7 cellular contexts compared by ENCODE assay signal in the genomic region with DNA sequence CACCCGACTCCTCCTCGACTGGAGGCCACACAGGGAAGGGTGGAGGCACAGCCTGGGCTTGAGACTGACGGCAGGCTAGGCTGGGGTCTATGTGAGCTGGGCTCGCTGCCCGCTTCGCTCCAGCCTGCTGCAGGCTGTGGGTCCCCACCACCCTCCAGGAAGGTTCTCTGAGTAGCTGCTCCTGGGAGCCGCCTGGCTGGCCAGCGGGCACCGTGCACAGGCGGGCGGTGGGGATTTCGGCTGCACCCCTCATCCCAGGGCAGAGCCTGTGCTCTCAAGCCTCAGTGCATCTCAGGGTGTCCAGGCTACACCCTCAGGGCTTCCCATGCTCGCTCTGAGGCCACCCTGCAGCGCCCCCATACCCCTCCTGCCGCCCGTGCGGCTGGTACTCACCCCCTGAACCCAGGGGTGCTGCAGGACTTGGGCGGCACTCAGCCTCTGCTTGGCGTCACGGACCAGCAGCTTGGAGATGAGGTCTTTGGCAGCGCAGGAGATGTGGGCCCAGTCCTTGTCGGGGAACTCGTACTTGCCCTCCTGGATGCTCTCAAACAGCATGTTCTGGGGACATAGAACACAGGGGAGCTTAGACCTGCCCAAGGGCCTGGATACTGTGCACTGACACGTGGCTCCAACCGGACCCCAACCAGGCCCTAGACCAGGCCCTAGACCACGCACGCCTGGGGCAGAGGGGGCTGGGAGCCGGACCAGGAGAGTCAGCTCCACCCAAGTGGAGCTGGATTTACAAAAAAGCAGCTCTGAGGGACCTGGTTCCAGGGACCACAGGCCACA. TPM values are rescaled to one million over a fixed set of nuclear protein-coding genes. Genes with fewer than 3 reads are reported as not detected.
DNase-seq lines count a peak whose midpoint lies in the region; ATAC-seq lines count a peak whose summit lies in the region.

No MANE protein-coding gene starts in this region.

- peaks cover 2% of the 10 kb centered on the region for H3K4me1 Mint-ChIP-seq in activated T-helper 2 cell treated with anti-CD3 and anti-CD28 coated beads, Interferon-gamma antibody, Interleukin-2, Interleukin-4, amounts not matched to agents 10 μg/mL and 5 μg/mL and 100 μg/mL, durations not matched to agents 14 hours and 24 hours and 36 hours (ENCODE audit: low read depth)
- H3K4me1 Mint-ChIP-seq in immature natural killer cell, result peaks cover 5 to 16% of the 10 kb centered on the region in 2 donors

- no peaks in the 10 kb centered on the region for H3K9me3 Mint-ChIP-seq in activated T-helper 2 cell treated with anti-CD3 and anti-CD28 coated beads, Interferon-gamma antibody, Interleukin-2, Interleukin-4, amounts not matched to agents 10 μg/mL and 5 μg/mL and 100 μg/mL, durations not matched to agents 14 hours and 24 hours and 36 hours
- H3K9me3 Mint-ChIP-seq in immature natural killer cell, result no peaks in the 10 kb centered on the region

- no peak overlapping the region for H3K4me3 ChIP-seq in HUES64 (ENCODE audit: low read length)
- peak overlapping the region; percentile 27 to 70 for H3K4me3 ChIP-seq in stomach smooth muscle (ENCODE audit: low read length in 2 of 2)

- WGBS in HUES64, result 97% methylated on average over 28 of the region's 28 CpGs

- peak overlapping the region; percentile 75 for H3K4me3 Mint-ChIP-seq in activated T-helper 2 cell treated with anti-CD3 and anti-CD28 coated beads, Interferon-gamma antibody, Interleukin-2, Interleukin-4, amounts not matched to agents 10 μg/mL and 5 μg/mL and 100 μg/mL, durations not matched to agents 14 hours and 24 hours and 36 hours (ENCODE audit: low read depth)
- peak overlapping the region in 2 of 5 donors; percentile 38 to 48 for H3K4me3 Mint-ChIP-seq in immature natural killer cell

- H3K27ac Mint-ChIP-seq in activated T-helper 2 cell treated with anti-CD3 and anti-CD28 coated beads, Interferon-gamma antibody, Interleukin-2, Interleukin-4, amounts not matched to agents 10 μg/mL and 5 μg/mL and 100 μg/mL, durations not matched to agents 14 hours and 24 hours and 36 hours, result peak overlapping the region; percentile 90
- H3K27ac Mint-ChIP-seq in immature natural killer cell, result peak overlapping the region; percentile 82 to 94 (median 86)

- ATAC-seq in left lobe of liver (no peak), HG02759 (IDR thresholded peaks at IDR 0.05; ENCODE audit: unreplicated experiment) (no peak)

- no peaks in the 10 kb centered on the region for H3K27me3 Mint-ChIP-seq in activated T-helper 2 cell treated with anti-CD3 and anti-CD28 coated beads, Interferon-gamma antibody, Interleukin-2, Interleukin-4, amounts not matched to agents 10 μg/mL and 5 μg/mL and 100 μg/mL, durations not matched to agents 14 hours and 24 hours and 36 hours (ENCODE audit: low read depth)
- H3K27me3 Mint-ChIP-seq in immature natural killer cell (ENCODE audit: low read depth in 3 of 3), result peaks cover 0 to 26% (median 25%) of the 10 kb centered on the region in 3 donors

- H3K27ac ChIP-seq in HUES64 (ENCODE audit: low read depth, low read length) (no peak overlapping the region), stomach smooth muscle (ENCODE audit: low read length) (peak overlapping the region; percentile 89)

- H3K9ac ChIP-seq in HUES64 (ENCODE audit: low read depth, low read length), result peak overlapping the region; percentile 62; the same call in 1 of the 2 replicates
- H3K9ac ChIP-seq in stomach smooth muscle (ENCODE audit: low read length in 2 of 2), result peak overlapping the region; percentile 69

- peaks cover 34% of the 10 kb centered on the region for H3K36me3 Mint-ChIP-seq in activated T-helper 2 cell treated with anti-CD3 and anti-CD28 coated beads, Interferon-gamma antibody, Interleukin-2, Interleukin-4, amounts not matched to agents 10 μg/mL and 5 μg/mL and 100 μg/mL, durations not matched to agents 14 hours and 24 hours and 36 hours (ENCODE audit: low read depth)
- H3K36me3 Mint-ChIP-seq in immature natural killer cell, result no peaks in the 10 kb centered on the region

- H3K9me3 ChIP-seq in HUES64 (ENCODE audit: insufficient read depth, low read depth, low read length), result no peaks in the 10 kb centered on the region
- H3K9me3 ChIP-seq in stomach smooth muscle (ENCODE audit: control insufficient read depth in 2 of 2, low read length in 2 of 2), result no peaks in the 10 kb centered on the region

- intact Hi-C loops in activated T-helper 2 cell treated with anti-CD3 and anti-CD28 coated beads, Interferon-gamma antibody, Interleukin-2, Interleukin-4, amounts not matched to agents 10 μg/mL and 5 μg/mL and 100 μg/mL, durations not matched to agents 14 hours and 24 hours and 36 hours (cut with micrococcal nuclease), result no loop called here

- DNase-seq in activated T-helper 2 cell treated with anti-CD3 and anti-CD28 coated beads, Interferon-gamma antibody, Interleukin-2, Interleukin-4, amounts not matched to agents 10 μg/mL and 5 μg/mL and 100 μg/mL, durations not matched to agents 14 hours and 24 hours and 36 hours (ENCODE audit: low spot score), result no peak
- DNase-seq in immature natural killer cell, result no peak
- no peak for DNase-seq in left lobe of liver (ENCODE audit: low spot score)
- no peak for DNase-seq in RKO (ENCODE audit: low spot score)

- no peaks in the 10 kb centered on the region for H3K27me3 ChIP-seq in HUES64 (ENCODE audit: insufficient read depth, low read length)
- H3K27me3 ChIP-seq in stomach smooth muscle (ENCODE audit: control insufficient read depth in 1 of 2, insufficient read depth in 2 of 2, low read length in 2 of 2), result no peaks in the 10 kb centered on the region

- peaks cover 13% of the 10 kb centered on the region for H3K4me1 ChIP-seq in HUES64 (ENCODE audit: insufficient read depth, low read length)
- H3K4me1 ChIP-seq in stomach smooth muscle (ENCODE audit: control insufficient read depth, insufficient read depth, low read length), result peaks cover 48% of the 10 kb centered on the region

- peaks cover 48% of the 10 kb centered on the region for H3K36me3 ChIP-seq in HUES64 (ENCODE audit: insufficient read depth, low read length)
- H3K36me3 ChIP-seq in stomach smooth muscle (ENCODE audit: control insufficient read depth in 2 of 2, insufficient read depth in 2 of 2, low read length in 2 of 2), result peaks cover 14 to 24% of the 10 kb centered on the region in 2 donors

RNA-seq across cellular contexts. Expression of a gene that starts 10.2 kb away (rescaled TPM):
- polyA plus RNA-seq in HUES64 (2013, experiment 1 of 2), result 70.9 TPM
- polyA plus RNA-seq in HUES64 (2013, experiment 2 of 2), result 75.5 TPM
- total RNA-seq in activated T-helper 2 cell treated with anti-CD3 and anti-CD28 coated beads, Interferon-gamma antibody, Interleukin-2, Interleukin-4, amounts not matched to agents 10 μg/mL and 5 μg/mL and 100 μg/mL, durations not matched to agents 14 hours and 24 hours and 36 hours, result 161 and 176 TPM in 2 replicates
- polyA plus RNA-seq in immature natural killer cell, result 10 to 100 TPM; 22.7 to 39.2 (median 23.9) TPM
- total RNA-seq in left lobe of liver, result 149 TPM

RNA-seq across cellular contexts. Expression of a gene that starts 25.3 kb away (rescaled TPM):
- 70.5 TPM for polyA plus RNA-seq in HUES64 (2013, experiment 1 of 2)
- 86.5 TPM for polyA plus RNA-seq in HUES64 (2013, experiment 2 of 2)
- total RNA-seq in activated T-helper 2 cell treated with anti-CD3 and anti-CD28 coated beads, Interferon-gamma antibody, Interleukin-2, Interleukin-4, amounts not matched to agents 10 μg/mL and 5 μg/mL and 100 μg/mL, durations not matched to agents 14 hours and 24 hours and 36 hours, result 41.3 and 47.0 TPM in 2 replicates
- polyA plus RNA-seq in immature natural killer cell, result 1 to 10 TPM; 2.6 to 4.4 (median 3.6) TPM
- 25.9 TPM for total RNA-seq in left lobe of liver

RNA-seq across cellular contexts. Expression of a gene that starts 55.3 kb away (rescaled TPM):
- polyA plus RNA-seq in HUES64 (2013, experiment 1 of 2), result 6.1 TPM
- 7.9 TPM for polyA plus RNA-seq in HUES64 (2013, experiment 2 of 2)
- 175 and 181 TPM in 2 replicates for total RNA-seq in activated T-helper 2 cell treated with anti-CD3 and anti-CD28 coated beads, Interferon-gamma antibody, Interleukin-2, Interleukin-4, amounts not matched to agents 10 μg/mL and 5 μg/mL and 100 μg/mL, durations not matched to agents 14 hours and 24 hours and 36 hours
- polyA plus RNA-seq in immature natural killer cell, result 100 to 1,000 TPM in 1 of 3 donors, 10 to 100 TPM in 2; 39.4 to 160 (median 42.2) TPM
- total RNA-seq in left lobe of liver, result 11.2 TPM

RNA-seq across cellular contexts. Expression of a gene that starts 55.9 kb away (rescaled TPM):
- 1.1 TPM for polyA plus RNA-seq in HUES64 (2013, experiment 1 of 2)
- polyA plus RNA-seq in HUES64 (2013, experiment 2 of 2), result 1.1 TPM
- total RNA-seq in activated T-helper 2 cell treated with anti-CD3 and anti-CD28 coated beads, Interferon-gamma antibody, Interleukin-2, Interleukin-4, amounts not matched to agents 10 μg/mL and 5 μg/mL and 100 μg/mL, durations not matched to agents 14 hours and 24 hours and 36 hours, result 7.6 and 9.5 TPM in 2 replicates
- polyA plus RNA-seq in immature natural killer cell, result under 1 TPM in 1 of 3 donors, not detected in 2; 0.42 TPM
- 5.2 TPM for total RNA-seq in left lobe of liver

Comparison
In these comparisons a context has a peak if more than half of its experiments do, and no peak if none do; other contexts are left out.
1. RNA of a gene that starts 55.3 kb away (total RNA-seq): 175 to 181 TPM in activated T-helper 2 cell treated with anti-CD3 and anti-CD28 coated beads, Interferon-gamma antibody, Interleukin-2, Interleukin-4, amounts not matched to agents 10 μg/mL and 5 μg/mL and 100 μg/mL, durations not matched to agents 14 hours and 24 hours and 36 hours; 11.2 TPM in left lobe of liver (single experiment); every median in the first group is over 10 times any median in the second.